ENCODE assay signal across 17 cellular contexts in the genomic region with DNA sequence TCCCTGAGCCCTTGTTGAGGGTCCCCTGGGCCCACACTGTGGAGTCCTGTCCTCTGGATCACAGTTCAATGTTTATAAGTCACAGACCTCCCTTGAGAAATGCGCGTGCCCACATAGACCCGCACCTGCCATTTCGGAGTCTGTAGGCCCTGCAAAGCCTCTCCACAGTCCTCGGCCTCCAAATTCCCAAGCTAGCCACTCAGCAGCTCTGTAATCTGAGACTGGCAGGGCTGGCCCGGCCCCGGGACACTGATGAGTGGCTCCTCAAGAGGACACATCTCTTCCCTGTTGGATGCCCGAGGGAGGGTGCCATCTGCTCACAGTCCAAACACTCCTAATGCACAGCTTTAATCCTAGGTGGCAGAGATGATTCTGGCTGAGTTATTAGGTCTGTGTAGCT. TPM values are rescaled to one million over a fixed set of nuclear protein-coding genes. Genes with fewer than 3 reads are reported as not detected.
DNase-seq lines count a peak whose midpoint lies in the region; ATAC-seq and TF ChIP-seq lines count a peak whose summit lies in the region.
"Had no signal": no experiment of that assay in that cellular context is flagged by ENCODE, and none has a peak within 500 bp of the region (broad histone marks: within the 10 kb centered on the region; RNA-seq: fewer than 3 reads in every experiment).

No MANE protein-coding gene starts in this region.

- CTCF ChIA-PET in RWPE1 (lab: Yijun Ruan, JAX): no interaction called here

- DNase-seq in DMS153 treated with DMSO at 0.1 percent for 48 hours (lab: John Stamatoyannopoulos, UW; ENCODE audit: unreplicated experiment) (peak; percentile 13), NCI-H2107 (lab: John Stamatoyannopoulos, UW) (peak; percentile 71), SJCRH30 (peak; percentile 26 to 44), pons (ENCODE audit: low spot score) (peak; percentile 49), middle frontal gyrus (ENCODE audit: extremely low spot score, low spot score) (no peak), RWPE1 (ENCODE audit: low spot score) (no peak), left lung (no peak)
- no peak for DNase-seq in stimulated activated CD4-positive, alpha-beta T cell treated with anti-CD3 and anti-CD28 coated beads, Interleukin-2, amount 100 ng/mL, for 24 hours
- DNase-seq: activated CD4-positive, alpha-beta T cell treated with anti-CD3 and anti-CD28 coated beads, Interleukin-2, amount 50 U/mL, for 1 hour; activated naive CD8-positive, alpha-beta T cell treated with anti-CD3 and anti-CD28 coated beads for 36 hours; activated T-cell treated with anti-CD3 and anti-CD28 coated beads, Interleukin-2, amount 50 U/mL, for 48 hours; KG1; NCI-H146; stimulated activated CD4-positive, alpha-beta T cell treated with anti-CD3 and anti-CD28 coated beads, Interleukin-12 subunit alpha, Interleukin-12 subunit beta, amount 100 ng/mL, for 4 hours; stimulated activated naive CD8-positive, alpha-beta T cell treated with anti-CD3 and anti-CD28 coated beads, Interleukin-15, amount 100 ng/mL, for 72 hours had no signal

- H3K4me1 ChIP-seq in SJCRH30: no peaks in the 10 kb centered on the region
- H3K4me1 ChIP-seq in left lung: no peaks in the 10 kb centered on the region
- H3K4me1 ChIP-seq: breast epithelium, parathyroid adenoma had no signal

- H3K4me3 ChIP-seq in SJCRH30 (no peak overlapping the region), left lung (no peak overlapping the region)
- H3K4me3 ChIP-seq: breast epithelium had no signal

- intact Hi-C loops in left lung (cut with DNase I): no loop called here

- no peak for TF ChIP-seq CTCF in RWPE1 (conservative IDR thresholded peaks at IDR 0.05; ENCODE audit: low read depth)
- no peak for TF ChIP-seq CTCF in left lung (IDR thresholded peaks at IDR 0.05)

- H3K9me3 ChIP-seq in SJCRH30 (replicated peaks) (no peaks in the 10 kb centered on the region), left lung (no peaks in the 10 kb centered on the region)
- H3K9me3 ChIP-seq: breast epithelium had no signal

- no peaks in the 10 kb centered on the region for H3K36me3 ChIP-seq in SJCRH30
- H3K36me3 ChIP-seq in left lung: no peaks in the 10 kb centered on the region
- H3K36me3 ChIP-seq: breast epithelium had no signal

- ATAC-seq in left lung: no peak
- ATAC-seq: stimulated activated naive CD8-positive, alpha-beta T cell treated with anti-CD3 and anti-CD28 coated beads, Interleukin-15, amount 100 ng/mL, for 72 hours had no signal

- peaks cover 25% of the 10 kb centered on the region for H3K27me3 ChIP-seq in SJCRH30
- no peaks in the 10 kb centered on the region for H3K27me3 ChIP-seq in left lung
- H3K27me3 ChIP-seq: breast epithelium had no signal

- H3K27ac ChIP-seq in SJCRH30: no peak overlapping the region
- no peak overlapping the region for H3K27ac ChIP-seq in RWPE1
- no peak overlapping the region for H3K27ac ChIP-seq in left lung
- H3K27ac ChIP-seq: breast epithelium, parathyroid adenoma had no signal

- POLR2A ChIA-PET in RWPE1 (lab: Yijun Ruan, JAX; ENCODE audit: low non-redundant PET): no interaction called here

RNA-seq across cellular contexts. Expression of a gene that starts 39.1 kb away (rescaled TPM):
- total RNA-seq in SJCRH30 (2014; rRNA removed; shearing (Covaris generic)): not detected in 2 replicates
- under 1 TPM; 0.32 to 0.58 TPM for total RNA-seq in left lung

RNA-seq across cellular contexts. Expression of a gene that starts 41.2 kb away (rescaled TPM):
- total RNA-seq in SJCRH30 (2014; rRNA removed; shearing (Covaris generic)): not detected in 2 replicates
- total RNA-seq in left lung: 10 to 100 TPM; 10.3 to 11.9 TPM

Comparison
In these comparisons a context has a peak if more than half of its experiments do, and no peak if none do; other contexts are left out.
1. DNase-seq: peak in DMS153 treated with DMSO at 0.1 percent for 48 hours (single experiment), NCI-H2107 (single experiment), SJCRH30 (2 of 2) and pons (single experiment); none in middle frontal gyrus (single experiment), RWPE1 (single experiment), stimulated activated CD4-positive, alpha-beta T cell treated with anti-CD3 and anti-CD28 coated beads, Interleukin-2, amount 100 ng/mL, for 24 hours (0 of 2) and left lung (0 of 2).
2. RNA of a gene that starts 41.2 kb away (total RNA-seq): 10.3 to 11.9 TPM in left lung; not detected in SJCRH30; every median in the first group is over 10 times any median in the second.